8 cellular contexts compared by ENCODE assay signal in the genomic region with DNA sequence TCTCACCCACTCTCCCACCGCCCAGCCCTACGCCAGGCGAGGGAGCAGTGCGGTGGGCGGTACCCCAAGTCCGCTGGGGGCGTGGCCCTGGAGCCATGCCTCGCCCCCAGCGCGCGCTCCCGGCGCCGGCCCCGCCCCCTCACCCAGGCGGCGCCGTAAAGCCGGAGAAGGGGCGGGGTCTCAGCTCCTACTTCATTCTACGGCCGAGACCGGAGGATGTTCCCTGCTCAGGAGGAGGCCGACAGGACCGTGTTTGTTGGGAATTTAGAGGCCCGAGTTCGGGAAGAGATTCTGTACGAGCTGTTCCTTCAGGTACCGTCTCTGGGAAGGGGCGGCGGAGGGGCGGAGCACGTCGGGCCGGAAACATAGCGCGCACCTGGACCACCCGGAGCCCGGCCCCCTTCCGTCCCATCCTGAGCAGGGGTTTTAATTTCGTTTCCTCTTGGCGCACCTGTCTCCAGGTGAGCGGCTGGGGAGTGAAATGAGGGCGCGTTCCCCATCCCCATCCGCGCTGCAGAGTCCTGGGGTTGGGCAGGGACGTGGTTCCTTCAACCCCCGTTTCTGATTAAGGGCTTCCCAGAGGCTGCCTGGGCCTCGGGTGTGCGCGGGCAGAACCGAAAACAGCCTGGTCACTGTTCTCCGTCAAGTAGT. TPM values are rescaled to one million over a fixed set of nuclear protein-coding genes. Genes with fewer than 3 reads are reported as not detected.
DNase-seq lines count a peak whose midpoint lies in the region; ATAC-seq and TF ChIP-seq lines count a peak whose summit lies in the region.

A gene with protein sequence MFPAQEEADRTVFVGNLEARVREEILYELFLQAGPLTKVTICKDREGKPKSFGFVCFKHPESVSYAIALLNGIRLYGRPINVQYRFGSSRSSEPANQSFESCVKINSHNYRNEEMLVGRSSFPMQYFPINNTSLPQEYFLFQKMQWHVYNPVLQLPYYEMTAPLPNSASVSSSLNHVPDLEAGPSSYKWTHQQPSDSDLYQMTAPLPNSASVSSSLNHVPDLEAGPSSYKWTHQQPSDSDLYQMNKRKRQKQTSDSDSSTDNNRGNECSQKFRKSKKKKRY (plus strand): TSS at position 187 of the 651 bp plus-strand sequence. CDS start 30 bp downstream, at position 217.

- POLR2A ChIA-PET in CD4-positive, alpha-beta T cell (lab: Charles Lee) = interaction anchor here (0.5 to 1.8 kb wide), 6 partner anchors 21 to 1217 kb away, joined by 3 to 5 read pairs (median 3); partner anchors contain the start of genes HSPA13 and NRIP1

- CTCF ChIA-PET in CD4-positive, alpha-beta T cell (lab: Charles Lee) = interaction anchor here (1.8 kb wide), 1 partner anchor 10 kb away, joined by 3 read pairs; no protein-coding TSS in a partner anchor

- peak within 1 kb of the TSS in 3 of 5 donors; percentile 7 to 56 (median 39) for H3K9ac ChIP-seq in subcutaneous abdominal adipose tissue (ENCODE audit: low read length in 5 of 5)

- DNase-seq in CD4-positive, alpha-beta T cell = peak; percentile 56 to 85 (median 70)
- DNase-seq in HL-60 (ENCODE audit: low read depth in 1 of 2, low spot score in 1 of 2) = peak; percentile 22 to 51
- peak; percentile 24 for DNase-seq in RPMI7951 (ENCODE audit: low read depth)
- DNase-seq in activated gamma-delta T cell treated with Interleukin-2 at 50 U/mL for 16 hours = peak; percentile 67
- peak; percentile 63 for DNase-seq in globus pallidus (ENCODE audit: low spot score)
- peak in 54 of 56 donors; percentile 2 to 80 (median 49) for DNase-seq in nucleus accumbens (lab: John Stamatoyannopoulos, UW)

- H3K4me1 ChIP-seq in subcutaneous abdominal adipose tissue (ENCODE audit: control insufficient read depth in 5 of 5, insufficient read depth in 5 of 5, low read length in 5 of 5) = peaks cover 0 to 13% (median 10%) of the 10 kb centered on the region in 5 donors

- intact Hi-C loops in CD4-positive, alpha-beta T cell (cut with DNase I, micrococcal nuclease) = loop anchor here in 1 of 2 experiments (5.0 to 10.0 kb wide), 4 partner anchors 166 to 1509 kb away; partner anchors contain the start of genes HSPA13 and USP25

- TF ChIP-seq CTCF in CD4-positive, alpha-beta T cell (IDR thresholded peaks at IDR 0.05) = no peak
- TF ChIP-seq CTCF in HL-60 (IDR thresholded peaks at IDR 0.05; ENCODE audit: insufficient read depth, low read length) = no peak

- no peak within 1 kb of the TSS for H3K27ac ChIP-seq in CD4-positive, alpha-beta T cell (ENCODE audit: low read depth, low read length)
- H3K27ac ChIP-seq in HL-60 (replicated peaks) (no peak within 1 kb of the TSS), subcutaneous abdominal adipose tissue (ENCODE audit: low read depth, low read length) (no peak within 1 kb of the TSS)

- H3K4me3 ChIP-seq in HL-60 (replicated peaks; ENCODE audit: insufficient read depth, low read length) = peak within 1 kb of the TSS; percentile 92
- peak within 1 kb of the TSS; percentile 60 to 74 (median 66) for H3K4me3 ChIP-seq in subcutaneous abdominal adipose tissue (ENCODE audit: low read depth in 1 of 5, low read length in 5 of 5)

- H3K27ac Mint-ChIP-seq in CD4-positive, alpha-beta T cell = peak within 1 kb of the TSS; percentile 66

- no peaks in the 10 kb centered on the region for H3K27me3 Mint-ChIP-seq in CD4-positive, alpha-beta T cell

- peak within 1 kb of the TSS; percentile 92 for H3K4me3 Mint-ChIP-seq in CD4-positive, alpha-beta T cell

- no peaks in the 10 kb centered on the region for H3K9me3 ChIP-seq in CD4-positive, alpha-beta T cell (ENCODE audit: control insufficient read depth, low read length)
- no peaks in the 10 kb centered on the region for H3K9me3 ChIP-seq in subcutaneous abdominal adipose tissue (ENCODE audit: control insufficient read depth in 5 of 5, low read length in 5 of 5)

- H3K36me3 Mint-ChIP-seq in CD4-positive, alpha-beta T cell (ENCODE audit: low read depth) = peaks cover 7% of the 10 kb centered on the region

- H3K4me1 Mint-ChIP-seq in CD4-positive, alpha-beta T cell (ENCODE audit: low read depth) = peaks cover 8% of the 10 kb centered on the region

- H3K36me3 ChIP-seq in subcutaneous abdominal adipose tissue (ENCODE audit: control insufficient read depth in 5 of 5, insufficient read depth in 5 of 5, low read length in 5 of 5) = no peaks in the 10 kb centered on the region

- H3K9me3 Mint-ChIP-seq in CD4-positive, alpha-beta T cell = no peaks in the 10 kb centered on the region

- H3K27me3 ChIP-seq in CD4-positive, alpha-beta T cell (ENCODE audit: control insufficient read depth, insufficient read depth, low read length) = no peaks in the 10 kb centered on the region
- H3K27me3 ChIP-seq in HL-60 (ENCODE audit: insufficient read depth, poor library complexity, severe bottlenecking) (peaks cover 7% of the 10 kb centered on the region), subcutaneous abdominal adipose tissue (ENCODE audit: control insufficient read depth in 5 of 5, insufficient read depth in 4 of 5, low read length in 5 of 5) (peaks cover 0 to 10% (median 5%) of the 10 kb centered on the region in 5 donors)

- peak; percentile 97 for ATAC-seq in CD4-positive, alpha-beta T cell (ENCODE audit: poor library complexity)
- ATAC-seq in GM19452 (IDR thresholded peaks at IDR 0.05; ENCODE audit: unreplicated experiment) = peak; percentile 91

RNA-seq across cellular contexts. Expression of the gene that starts here (rescaled TPM):
- total RNA-seq in CD4-positive, alpha-beta T cell = 10 to 100 TPM; 17.4 to 18.7 TPM
- not detected in 2 replicates for total RNA-seq in RPMI7951 (2014; rRNA removed; shearing (Covaris generic))

Comparison
In these comparisons a context has a peak if more than half of its experiments do, and no peak if none do; other contexts are left out.
1. RNA of the gene that starts here (total RNA-seq): 17.4 to 18.7 TPM in CD4-positive, alpha-beta T cell; not detected in RPMI7951; every median in the first group is over 10 times any median in the second.
2. Peak in DNase-seq in RPMI7951; RNA of the gene not detected or under 1 TPM.
3. Peak in every context shown above with its lines, with median percentiles within 50 percentile points of each other: DNase-seq.